1 cellular context compared by ENCODE assay signal in genomic region chr2:168766600-168766999, GRCh38.
TF ChIP-seq lines count a peak whose summit lies in the region.

No MANE protein-coding gene starts in this region.

TF ChIP-seq in SK-N-SH, 30 proteins besides CTCF, POLR2A, EP300 and RAD21 (continued from another document):
- TF ChIP-seq REST (IDR thresholded peaks at IDR 0.05; ENCODE audit: low read depth, low read length) (no peak), FOSL2 (IDR thresholded peaks at IDR 0.05; ENCODE audit: borderline replicate concordance, low read depth) (no peak), CHD2 (IDR thresholded peaks at IDR 0.05; ENCODE audit: low read length, partially characterized antibody) (no peak)
